In genomic region chr2:85042330-85042729, GRCh38 we compare ENCODE assay signal across 17 cellular contexts.
DNase-seq lines count a peak whose midpoint lies in the region; ATAC-seq and TF ChIP-seq lines count a peak whose summit lies in the region.
"Had no signal": no experiment of that assay in that cellular context is flagged by ENCODE, and none has a peak within 500 bp of the region (broad histone marks: within the 10 kb centered on the region; RNA-seq: fewer than 3 reads in every experiment).

No MANE protein-coding gene starts in this region.

- no peak for TF ChIP-seq CTCF in 22Rv1 (IDR thresholded peaks at IDR 0.05)
- TF ChIP-seq CTCF in CD4-positive, alpha-beta T cell (IDR thresholded peaks at IDR 0.05) = no peak
- TF ChIP-seq CTCF in fibroblast of mammary gland (conservative IDR thresholded peaks at IDR 0.05; ENCODE audit: control insufficient read depth, insufficient read depth, low read depth, low read length) = no peak
- TF ChIP-seq CTCF in GM13976 (IDR thresholded peaks at IDR 0.05; ENCODE audit: borderline replicate concordance, control extremely low read depth, extremely low read depth, insufficient read depth, missing control alignments) = no peak

- no peak overlapping the region for H3K4me3 ChIP-seq in fibroblast of mammary gland (ENCODE audit: control insufficient read depth, low read depth, low read length)
- H3K4me3 ChIP-seq: coronary artery, prostate gland, SJSA1, tibial nerve had no signal

- no peaks in the 10 kb centered on the region for H3K9me3 ChIP-seq in CD4-positive, alpha-beta T cell (ENCODE audit: control insufficient read depth, low read length)
- H3K9me3 ChIP-seq: prostate gland, SJSA1, tibial nerve had no signal

- H3K27me3 ChIP-seq in CD4-positive, alpha-beta T cell (ENCODE audit: control insufficient read depth, insufficient read depth, low read length) = no peaks in the 10 kb centered on the region
- H3K27me3 ChIP-seq: brain microvascular endothelial cell, SJSA1, tibial nerve had no signal

- no peaks in the 10 kb centered on the region for H3K27me3 Mint-ChIP-seq in CD4-positive, alpha-beta T cell
- H3K27me3 Mint-ChIP-seq in activated T-helper 17 cell treated with anti-CD3 and anti-CD28 coated beads, Interleukin-2, amount 50 U/mL, for 72 hours = no peaks in the 10 kb centered on the region

- peak overlapping the region; percentile 42 for H3K27ac ChIP-seq in 22Rv1
- H3K27ac ChIP-seq in CD4-positive, alpha-beta T cell (ENCODE audit: low read depth, low read length) = no peak overlapping the region
- H3K27ac ChIP-seq: brain microvascular endothelial cell, coronary artery, prostate gland, SJSA1, tibial nerve had no signal

- in situ Hi-C loops in GM13976 (cut with MboI; ENCODE audit: low sequenced_read_pairs, unreplicated experiment) = no loop called here

- H3K4me1 Mint-ChIP-seq in CD4-positive, alpha-beta T cell (ENCODE audit: low read depth) = peaks cover 16% of the 10 kb centered on the region
- peaks cover 12% of the 10 kb centered on the region for H3K4me1 Mint-ChIP-seq in activated T-helper 17 cell treated with anti-CD3 and anti-CD28 coated beads, Interleukin-2, amount 50 U/mL, for 72 hours

- DNase-seq in CD4-positive, alpha-beta T cell = no peak
- DNase-seq in fibroblast of mammary gland (ENCODE audit: low read depth) (peak; percentile 21), NCI-H1417 treated with DMSO at 0.1 percent for 48 hours (lab: John Stamatoyannopoulos, UW) (no peak), NCI-H1048 (lab: John Stamatoyannopoulos, UW) (no peak), GM13976 (ENCODE audit: low spot score) (no peak), NCI-H1105 (lab: John Stamatoyannopoulos, UW) (no peak)
- DNase-seq: brain microvascular endothelial cell; KG1; NCI-H187; NCI-H526; stimulated activated CD8-positive, alpha-beta memory T cell treated with anti-CD3 and anti-CD28 coated beads, Interleukin-4, amount 100 ng/mL, for 48 hours had no signal

- ATAC-seq in CD4-positive, alpha-beta T cell (ENCODE audit: poor library complexity) = no peak
- ATAC-seq in activated T-helper 17 cell treated with anti-CD3 and anti-CD28 coated beads, Interleukin-2, amount 50 U/mL, for 72 hours (replicated peaks) = no peak

- CTCF ChIA-PET in CD4-positive, alpha-beta T cell (lab: Charles Lee) = interaction anchor here (0.7 kb wide), 1 partner anchor 228 kb away, joined by 4 read pairs; no protein-coding TSS in a partner anchor

- H3K4me3 Mint-ChIP-seq in CD4-positive, alpha-beta T cell = no peak overlapping the region
- no peak overlapping the region for H3K4me3 Mint-ChIP-seq in activated T-helper 17 cell treated with anti-CD3 and anti-CD28 coated beads, Interleukin-2, amount 50 U/mL, for 72 hours

- peaks cover 95% of the 10 kb centered on the region for H3K36me3 Mint-ChIP-seq in CD4-positive, alpha-beta T cell (ENCODE audit: low read depth)
- peaks cover 100% of the 10 kb centered on the region for H3K36me3 Mint-ChIP-seq in activated T-helper 17 cell treated with anti-CD3 and anti-CD28 coated beads, Interleukin-2, amount 50 U/mL, for 72 hours (ENCODE audit: low read depth)

- intact Hi-C loops in CD4-positive, alpha-beta T cell (cut with DNase I, micrococcal nuclease) = no loop called here

- H3K27ac Mint-ChIP-seq in CD4-positive, alpha-beta T cell = peak overlapping the region; percentile 12
- peak overlapping the region; percentile 62 for H3K27ac Mint-ChIP-seq in activated T-helper 17 cell treated with anti-CD3 and anti-CD28 coated beads, Interleukin-2, amount 50 U/mL, for 72 hours

- H3K9me3 Mint-ChIP-seq in CD4-positive, alpha-beta T cell = no peaks in the 10 kb centered on the region
- no peaks in the 10 kb centered on the region for H3K9me3 Mint-ChIP-seq in activated T-helper 17 cell treated with anti-CD3 and anti-CD28 coated beads, Interleukin-2, amount 50 U/mL, for 72 hours

- POLR2A ChIA-PET in CD4-positive, alpha-beta T cell (lab: Charles Lee) = no interaction called here
